ENCODE assay signal across 8 cellular contexts in the genomic region with DNA sequence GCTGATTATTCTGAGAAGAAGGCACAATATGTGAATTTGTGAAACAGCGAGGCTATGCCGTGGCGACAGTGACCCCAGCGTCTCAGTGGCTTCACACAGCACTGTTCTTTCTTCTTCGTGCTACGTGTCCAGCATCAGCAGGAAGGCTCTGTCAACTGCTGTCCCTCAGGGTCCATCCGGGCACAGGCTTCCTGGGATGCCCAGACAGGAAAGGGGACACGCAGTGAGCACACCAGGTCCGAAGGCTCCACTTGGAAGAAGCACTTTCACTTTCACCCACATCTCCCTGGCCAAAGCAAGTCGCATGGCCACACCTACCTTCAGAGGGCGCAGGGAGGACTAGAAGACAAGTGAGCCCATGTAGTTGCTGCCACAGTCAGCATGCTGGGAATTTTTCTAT.
A peak's percentile ranks its signal among the peaks of the same experiment; 100 is the strongest.
DNase-seq lines count a peak whose midpoint lies in the region; ATAC-seq and TF ChIP-seq lines count a peak whose summit lies in the region.

No MANE protein-coding gene starts in this region.

- H3K9ac ChIP-seq in muscle layer of colon (ENCODE audit: low read length): no peak overlapping the region

- no peaks in the 10 kb centered on the region for H3K9me3 ChIP-seq in muscle layer of colon (ENCODE audit: low read length)

- peak; percentile 13 for TF ChIP-seq CTCF in brain microvascular endothelial cell (IDR thresholded peaks at IDR 0.05; ENCODE audit: low read depth, low read length, missing control alignments)

- CTCF ChIA-PET in HEK293T (lab: Yijun Ruan, JAX): no interaction called here

- ATAC-seq in HG03060 (IDR thresholded peaks at IDR 0.05; ENCODE audit: low read depth, unreplicated experiment) (peak; percentile 62), GM18861 (IDR thresholded peaks at IDR 0.05; ENCODE audit: unreplicated experiment) (no peak), GM21526 (IDR thresholded peaks at IDR 0.05; ENCODE audit: low FRiP score, unreplicated experiment) (no peak)

- H3K4me1 ChIP-seq in muscle layer of colon (ENCODE audit: insufficient read depth, low read length): peaks cover 16% of the 10 kb centered on the region

- in situ Hi-C loops in brain microvascular endothelial cell (cut with HindIII; ENCODE audit: low pct_ligation_motif_present, low sequenced_read_pairs): no loop called here

- POLR2A ChIA-PET in HEK293T (lab: Yijun Ruan, JAX): interaction anchor here (0.6 kb wide), 1 partner anchor 545 kb away, joined by 3 read pairs; no protein-coding TSS in a partner anchor

- H3K36me3 ChIP-seq in brain microvascular endothelial cell (replicated peaks) (no peaks in the 10 kb centered on the region), muscle layer of colon (ENCODE audit: insufficient read depth, low read length) (no peaks in the 10 kb centered on the region)

- H3K4me3 ChIP-seq in brain microvascular endothelial cell (ENCODE audit: low read depth, low read length): peak overlapping the region; percentile 60
- H3K4me3 ChIP-seq in muscle layer of colon (ENCODE audit: low read depth in 1 of 2, low read length in 2 of 2): peak overlapping the region; percentile 43 to 57

- H3K27me3 ChIP-seq in brain microvascular endothelial cell (replicated peaks): peaks cover 3% of the 10 kb centered on the region
- no peaks in the 10 kb centered on the region for H3K27me3 ChIP-seq in muscle layer of colon (ENCODE audit: control insufficient read depth in 1 of 2, insufficient read depth in 2 of 2, low read length in 2 of 2)

- DNase-seq in ELR (ENCODE audit: low read depth) (peak; percentile 29), OCI-M1 (lab: John Stamatoyannopoulos, UW) (peak; percentile 91), brain microvascular endothelial cell (no peak), HEK293T (ENCODE audit: extremely low spot score) (no peak)

- no peak overlapping the region for H3K27ac ChIP-seq in brain microvascular endothelial cell
- H3K27ac ChIP-seq in muscle layer of colon (ENCODE audit: low read depth, low read length): peak overlapping the region; percentile 30

TF ChIP-seq in HEK293T, 16 proteins besides CTCF, POLR2A, EP300 and RAD21:
- TF ChIP-seq TARDBP (IDR thresholded peaks at IDR 0.05) (no peak), BHLHE40 (IDR thresholded peaks at IDR 0.05; ENCODE audit: borderline replicate concordance) (no peak), ZNF384 (IDR thresholded peaks at IDR 0.05) (no peak)
- TF ChIP-seq, protein P1, sequence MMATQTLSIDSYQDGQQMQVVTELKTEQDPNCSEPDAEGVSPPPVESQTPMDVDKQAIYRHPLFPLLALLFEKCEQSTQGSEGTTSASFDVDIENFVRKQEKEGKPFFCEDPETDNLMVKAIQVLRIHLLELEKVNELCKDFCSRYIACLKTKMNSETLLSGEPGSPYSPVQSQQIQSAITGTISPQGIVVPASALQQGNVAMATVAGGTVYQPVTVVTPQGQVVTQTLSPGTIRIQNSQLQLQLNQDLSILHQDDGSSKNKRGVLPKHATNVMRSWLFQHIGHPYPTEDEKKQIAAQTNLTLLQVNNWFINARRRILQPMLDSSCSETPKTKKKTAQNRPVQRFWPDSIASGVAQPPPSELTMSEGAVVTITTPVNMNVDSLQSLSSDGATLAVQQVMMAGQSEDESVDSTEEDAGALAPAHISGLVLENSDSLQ (IDR thresholded peaks at IDR 0.05): no peak

Comparison
In these comparisons a context has a peak if more than half of its experiments do, and no peak if none do; other contexts are left out.
1. DNase-seq: peak in ELR (single experiment) and OCI-M1 (single experiment); none in brain microvascular endothelial cell (single experiment) and HEK293T (single experiment).